30 cellular contexts compared by ENCODE assay signal in the genomic region with DNA sequence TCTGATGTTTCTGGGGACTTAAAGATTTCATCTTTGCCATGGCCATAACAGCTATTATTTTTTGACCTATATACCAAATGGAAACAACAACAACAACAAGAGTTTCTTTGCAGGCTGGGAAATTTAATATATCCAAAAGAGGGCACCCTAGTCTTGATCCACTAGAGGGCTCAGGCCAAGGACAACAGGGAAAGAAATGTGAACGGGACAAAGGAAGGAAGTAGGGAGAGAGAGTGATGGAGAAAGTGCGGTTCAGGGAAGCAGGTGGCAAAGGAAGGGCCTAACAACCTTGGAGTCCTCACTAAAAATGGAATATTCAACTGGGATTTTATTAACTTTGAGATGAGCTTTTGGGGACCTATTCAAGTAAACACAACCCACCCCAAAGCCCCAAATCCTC.
A peak's percentile ranks its signal among the peaks of the same experiment; 100 is the strongest.
DNase-seq lines count a peak whose midpoint lies in the region; ATAC-seq lines count a peak whose summit lies in the region.
"Had no signal": no experiment of that assay in that cellular context is flagged by ENCODE, and none has a peak within 500 bp of the region (broad histone marks: within the 10 kb centered on the region; RNA-seq: fewer than 3 reads in every experiment).

No MANE protein-coding gene starts in this region.

- H3K4me1 Mint-ChIP-seq in activated naive CD8-positive, alpha-beta T cell (ENCODE audit: low read depth), result no peaks in the 10 kb centered on the region
- H3K4me1 Mint-ChIP-seq in activated naive CD8-positive, alpha-beta T cell treated with anti-CD3 and anti-CD28 coated beads, Interleukin-2, amount 50 U/mL, for 24 hours, result peaks cover 5% of the 10 kb centered on the region
- peaks cover 23% of the 10 kb centered on the region for H3K4me1 Mint-ChIP-seq in activated T-helper 1 cell treated with anti-CD3 and anti-CD28 coated beads, Interleukin-12 subunit alpha, Interleukin-12 subunit beta, Interleukin-2, Interleukin-4 antibody, amounts not matched to agents 30 ng/mL and 10 ng/mL and 1 ng/mL, durations not matched to agents 14 hours and 24 hours and 36 hours (ENCODE audit: low read depth)
- H3K4me1 Mint-ChIP-seq: memory B cell, nephron progenitor cell had no signal

- no peak for DNase-seq in activated naive CD8-positive, alpha-beta T cell treated with anti-CD3 and anti-CD28 coated beads, Interleukin-2, amount 50 U/mL, for 24 hours
- no peak for DNase-seq in activated T-helper 1 cell treated with anti-CD3 and anti-CD28 coated beads, Interleukin-12 subunit alpha, Interleukin-12 subunit beta, Interleukin-2, Interleukin-4 antibody, amounts not matched to agents 30 ng/mL and 10 ng/mL and 1 ng/mL, durations not matched to agents 14 hours and 24 hours and 36 hours (ENCODE audit: low spot score)
- peak; percentile 38 for DNase-seq in globus pallidus (ENCODE audit: low spot score)
- DNase-seq in NK-92 (lab: John Stamatoyannopoulos, UW; ENCODE audit: unreplicated experiment), result no peak
- DNase-seq in SKM-1 treated with dmso at 0.1 percent for 144 hours (lab: John Stamatoyannopoulos, UW; ENCODE audit: unreplicated experiment), result no peak
- DNase-seq: activated CD4-positive, alpha-beta T cell treated with anti-CD3 and anti-CD28 coated beads for 48 hours; activated CD8-positive, alpha-beta memory T cell treated with anti-CD3 and anti-CD28 coated beads, Interleukin-2, amount 50 U/mL, for 48 hours; EL; gastrocnemius medialis; NCI-H1417; NCI-H2029; NCI-H226; NCI-H526 treated with DMSO at 0.1 percent for 48 hours; nephron progenitor cell; ovary; PC-9; Right ventricle myocardium superior; stimulated activated naive CD4-positive, alpha-beta T cell; T1000; testis; WERI-Rb-1 had no signal

- no peak for ATAC-seq in activated naive CD8-positive, alpha-beta T cell treated with anti-CD3 and anti-CD28 coated beads, Interleukin-2, amount 50 U/mL, for 24 hours
- no peak for ATAC-seq in GM18870 (IDR thresholded peaks at IDR 0.05; ENCODE audit: unreplicated experiment)
- ATAC-seq: gastrocnemius medialis, HCT116, HepG2, left lobe of liver had no signal

- peak overlapping the region; percentile 10 for H3K27ac Mint-ChIP-seq in activated naive CD8-positive, alpha-beta T cell
- H3K27ac Mint-ChIP-seq in activated naive CD8-positive, alpha-beta T cell treated with anti-CD3 and anti-CD28 coated beads, Interleukin-2, amount 50 U/mL, for 24 hours, result no peak overlapping the region
- H3K27ac Mint-ChIP-seq in activated T-helper 1 cell treated with anti-CD3 and anti-CD28 coated beads, Interleukin-12 subunit alpha, Interleukin-12 subunit beta, Interleukin-2, Interleukin-4 antibody, amounts not matched to agents 30 ng/mL and 10 ng/mL and 1 ng/mL, durations not matched to agents 14 hours and 24 hours and 36 hours, result peak overlapping the region; percentile 72
- H3K27ac Mint-ChIP-seq: memory B cell, nephron progenitor cell had no signal

- intact Hi-C loops in activated T-helper 1 cell treated with anti-CD3 and anti-CD28 coated beads, Interleukin-12 subunit alpha, Interleukin-12 subunit beta, Interleukin-2, Interleukin-4 antibody, amounts not matched to agents 30 ng/mL and 10 ng/mL and 1 ng/mL, durations not matched to agents 14 hours and 24 hours and 36 hours (cut with micrococcal nuclease), result loop anchor here (1.0 to 5.0 kb wide), 3 partner anchors 13 to 68 kb away; a partner anchor contains a TSS

- no peaks in the 10 kb centered on the region for H3K27me3 Mint-ChIP-seq in activated naive CD8-positive, alpha-beta T cell
- no peaks in the 10 kb centered on the region for H3K27me3 Mint-ChIP-seq in activated naive CD8-positive, alpha-beta T cell treated with anti-CD3 and anti-CD28 coated beads, Interleukin-2, amount 50 U/mL, for 24 hours
- H3K27me3 Mint-ChIP-seq in activated T-helper 1 cell treated with anti-CD3 and anti-CD28 coated beads, Interleukin-12 subunit alpha, Interleukin-12 subunit beta, Interleukin-2, Interleukin-4 antibody, amounts not matched to agents 30 ng/mL and 10 ng/mL and 1 ng/mL, durations not matched to agents 14 hours and 24 hours and 36 hours (ENCODE audit: insufficient read depth), result peaks cover 1% of the 10 kb centered on the region

- peaks cover 2% of the 10 kb centered on the region for H3K36me3 Mint-ChIP-seq in activated naive CD8-positive, alpha-beta T cell
- no peaks in the 10 kb centered on the region for H3K36me3 Mint-ChIP-seq in activated naive CD8-positive, alpha-beta T cell treated with anti-CD3 and anti-CD28 coated beads, Interleukin-2, amount 50 U/mL, for 24 hours (ENCODE audit: low read depth)
- peaks cover 9% of the 10 kb centered on the region for H3K36me3 Mint-ChIP-seq in activated T-helper 1 cell treated with anti-CD3 and anti-CD28 coated beads, Interleukin-12 subunit alpha, Interleukin-12 subunit beta, Interleukin-2, Interleukin-4 antibody, amounts not matched to agents 30 ng/mL and 10 ng/mL and 1 ng/mL, durations not matched to agents 14 hours and 24 hours and 36 hours (ENCODE audit: low read depth)
- H3K36me3 Mint-ChIP-seq: memory B cell had no signal

- H3K9me3 Mint-ChIP-seq in activated naive CD8-positive, alpha-beta T cell (ENCODE audit: low read depth), result no peaks in the 10 kb centered on the region
- H3K9me3 Mint-ChIP-seq in activated naive CD8-positive, alpha-beta T cell treated with anti-CD3 and anti-CD28 coated beads, Interleukin-2, amount 50 U/mL, for 24 hours, result no peaks in the 10 kb centered on the region
- peaks cover 3% of the 10 kb centered on the region for H3K9me3 Mint-ChIP-seq in activated T-helper 1 cell treated with anti-CD3 and anti-CD28 coated beads, Interleukin-12 subunit alpha, Interleukin-12 subunit beta, Interleukin-2, Interleukin-4 antibody, amounts not matched to agents 30 ng/mL and 10 ng/mL and 1 ng/mL, durations not matched to agents 14 hours and 24 hours and 36 hours
- H3K9me3 Mint-ChIP-seq: memory B cell, nephron progenitor cell had no signal

- peak overlapping the region; percentile 54 for H3K27ac ChIP-seq in temporal lobe (ENCODE audit: low read depth, low read length)
- H3K27ac ChIP-seq: BLaER1, gastrocnemius medialis, ovary, PC-9, skin epidermis, testis, WERI-Rb-1 had no signal

- H3K4me3 Mint-ChIP-seq in activated naive CD8-positive, alpha-beta T cell, result no peak overlapping the region
- H3K4me3 Mint-ChIP-seq in activated naive CD8-positive, alpha-beta T cell treated with anti-CD3 and anti-CD28 coated beads, Interleukin-2, amount 50 U/mL, for 24 hours, result no peak overlapping the region
- peak overlapping the region; percentile 48 for H3K4me3 Mint-ChIP-seq in activated T-helper 1 cell treated with anti-CD3 and anti-CD28 coated beads, Interleukin-12 subunit alpha, Interleukin-12 subunit beta, Interleukin-2, Interleukin-4 antibody, amounts not matched to agents 30 ng/mL and 10 ng/mL and 1 ng/mL, durations not matched to agents 14 hours and 24 hours and 36 hours
- H3K4me3 Mint-ChIP-seq: memory B cell, nephron progenitor cell had no signal
